ENCODE assay signal across 15 cellular contexts in genomic region chr11:3827434-3828186, GRCh38. TPM values are rescaled to one million over a fixed set of nuclear protein-coding genes. Genes with fewer than 3 reads are reported as not detected.
DNase-seq lines count a peak whose midpoint lies in the region; ATAC-seq, FAIRE-seq and TF ChIP-seq lines count a peak whose summit lies in the region.
"Had no signal": no experiment of that assay in that cellular context is flagged by ENCODE, and none has a peak within 500 bp of the region (broad histone marks: within the 10 kb centered on the region; RNA-seq: fewer than 3 reads in every experiment).

No MANE protein-coding gene starts in this region.

- peak overlapping the region; percentile 2 for H4K5ac ChIP-seq in H1 (ENCODE audit: insufficient read length, low read depth, low read length)

- H2AFZ ChIP-seq in Karpas-422 (ENCODE audit: low read length) (no peak overlapping the region), H1 (ENCODE audit: low read length) (no peak overlapping the region)

- no peak overlapping the region for H3K4me2 ChIP-seq in Karpas-422 (ENCODE audit: low read depth, low read length, poor library complexity, severe bottlenecking)
- H3K4me2 ChIP-seq in H1 (ENCODE audit: insufficient read depth in 1 of 2, low read depth in 2 of 2, low read length in 2 of 2): peak overlapping the region; percentile 36 to 74; a peak in 3 of 4 replicates

- no peak for TF ChIP-seq CTCF in H1 (IDR thresholded peaks at IDR 0.05; ENCODE audit: control extremely low read depth in 1 of 3, insufficient read depth in 1 of 3, low read depth in 1 of 3, low read length in 3 of 3)

- H3K36me3 ChIP-seq in Karpas-422 (ENCODE audit: insufficient read depth, low read length) (no peaks in the 10 kb centered on the region; the same call in 1 of the 2 replicates), H1 (ENCODE audit: control insufficient read depth in 2 of 4, insufficient read depth in 4 of 4, low read length in 3 of 4) (peaks cover 4 to 19% (median 8%) of the 10 kb centered on the region in 4 experiments; a peak in 7 of 8 replicates)

- H4K20me1 ChIP-seq in Karpas-422 (ENCODE audit: insufficient read depth, low read depth, low read length): peaks cover 11% of the 10 kb centered on the region
- peaks cover 6 to 9% of the 10 kb centered on the region in 2 experiments for H4K20me1 ChIP-seq in H1 (replicated peaks in 1 of 2; ENCODE audit: control insufficient read depth in 1 of 2, insufficient read depth in 2 of 2, low read length in 2 of 2)

- TF ChIP-seq POLR2A in GM12891 (IDR thresholded peaks at IDR 0.05; ENCODE audit: low read depth, low read length) (no peak), H1 (IDR thresholded peaks at IDR 0.05; ENCODE audit: control extremely low read depth in 1 of 2, low read depth in 2 of 2, low read length in 2 of 2) (no peak)

- ATAC-seq in HG03520 (IDR thresholded peaks at IDR 0.05; ENCODE audit: unreplicated experiment): no peak

- FAIRE-seq in GM12891 (lab: Jason Lieb, UNC) (peak; percentile 9), H1 (lab: Jason Lieb, UNC) (no peak)

- 0 out of 2 replicates have a peak overlapping the region, but pooled peaks have one; percentile 30 for H2AK5ac ChIP-seq in H1 (ENCODE audit: low read depth, low read length)

- CTCF ChIA-PET in H1 (lab: Charles Lee; ENCODE audit: partially characterized antibody): interaction anchor here (0.9 to 3.5 kb wide), 8 partner anchors 8 to 246 kb away, joined by 3 to 61 read pairs (median 8); partner anchors contain the start of genes PGAP2 and RHOG

- H3K4me1 ChIP-seq in Karpas-422 (ENCODE audit: low read length) (peaks cover 38% of the 10 kb centered on the region), H1 (replicated peaks in 1 of 4; ENCODE audit: control insufficient read depth in 3 of 4, insufficient read depth in 4 of 4, low read length in 3 of 4) (peaks cover 22 to 32% (median 24%) of the 10 kb centered on the region in 4 experiments)

- H3K79me2 ChIP-seq in Karpas-422 (ENCODE audit: low read length): peaks cover 31% of the 10 kb centered on the region
- H3K79me2 ChIP-seq in H1 (ENCODE audit: control insufficient read depth in 1 of 2, insufficient read depth in 2 of 2, low read length in 2 of 2): peaks cover 0 to 7% of the 10 kb centered on the region in 2 experiments; a peak in 2 of 4 replicates

- TF ChIP-seq RAD21 in H1 (IDR thresholded peaks at IDR 0.05 in 1 of 2, conservative IDR thresholded peaks at IDR 0.05 in 1 of 2; ENCODE audit: low read depth in 2 of 2, low read length in 2 of 2): no peak

- no peaks in the 10 kb centered on the region for H3K9me2 ChIP-seq in Karpas-422 (replicated peaks; ENCODE audit: insufficient read depth, low read length)

- H3K56ac ChIP-seq in H1 (replicated peaks; ENCODE audit: insufficient read length, low read depth, low read length): no peak overlapping the region

- no peak overlapping the region for H2BK120ac ChIP-seq in H1 (replicated peaks; ENCODE audit: low read depth, low read length)

- H2BK20ac ChIP-seq in H1 (ENCODE audit: low read length): no peak overlapping the region

- H3K9ac ChIP-seq in Karpas-422 (ENCODE audit: low read length) (no peak overlapping the region), H1 (replicated peaks in 1 of 4; ENCODE audit: extremely low read depth in 1 of 4, low read depth in 3 of 4, low read length in 3 of 4) (no peak overlapping the region; a peak in 1 of 7 replicates)

- no peak for TF ChIP-seq EP300 in H1 (IDR thresholded peaks at IDR 0.05; ENCODE audit: borderline replicate concordance in 1 of 2, low read depth in 2 of 2, low read length in 2 of 2)

- H3K79me1 ChIP-seq in H1 (ENCODE audit: low read depth, low read length): peaks cover 5% of the 10 kb centered on the region; the same call in 1 of the 2 replicates

- no peak overlapping the region for H3K14ac ChIP-seq in H1 (ENCODE audit: insufficient read length)

- H3K27me3 ChIP-seq in Karpas-422 (ENCODE audit: low read length) (no peaks in the 10 kb centered on the region), H1 (replicated peaks in 1 of 4; ENCODE audit: control insufficient read depth in 3 of 4, extremely low read depth in 1 of 4, insufficient read depth in 3 of 4, low read length in 3 of 4) (no peaks in the 10 kb centered on the region)

- H3K4ac ChIP-seq in H1 (replicated peaks; ENCODE audit: insufficient read length, low read depth, low read length): no peak overlapping the region

- peak overlapping the region; percentile 34; the same call in 1 of the 2 replicates for H2BK15ac ChIP-seq in H1 (ENCODE audit: low read length)

- H4K91ac ChIP-seq in H1 (replicated peaks; ENCODE audit: insufficient read length, low read length): peak overlapping the region; percentile 25

- H3K23ac ChIP-seq in H1 (ENCODE audit: insufficient read length): no peak overlapping the region

- H4K8ac ChIP-seq in H1 (ENCODE audit: extremely low read depth, insufficient read depth, low read length): no peak overlapping the region

- H3K27ac ChIP-seq in Karpas-422 (ENCODE audit: low read length) (peak overlapping the region; percentile 66; the same call in 1 of the 2 replicates), H1 (ENCODE audit: low read depth, low read length) (peak overlapping the region; percentile 54; the same call in 1 of the 2 replicates)
- H3K27ac ChIP-seq: thoracic aorta had no signal

- peak overlapping the region; percentile 52; the same call in 1 of the 2 replicates for H2BK12ac ChIP-seq in H1 (ENCODE audit: low read depth, low read length)

- H2BK5ac ChIP-seq in H1 (ENCODE audit: low read depth, low read length): peak overlapping the region; percentile 16; the same call in 1 of the 2 replicates

- no peak for DNase-seq in GM12891 (ENCODE audit: insufficient read length, low spot score)
- DNase-seq in Karpas-422: no peak
- DNase-seq in H1 (ENCODE audit: low read depth in 1 of 2, low spot score in 2 of 2): no peak
- peak; percentile 48 for DNase-seq in pons (ENCODE audit: low spot score)
- no peak for DNase-seq in NCI-H1417 treated with DMSO at 0.1 percent for 48 hours (lab: John Stamatoyannopoulos, UW)
- DNase-seq in UCSD-AML1 (lab: John Stamatoyannopoulos, UW; ENCODE audit: unreplicated experiment): no peak
- DNase-seq: activated CD4-positive, alpha-beta T cell treated with anti-CD3 and anti-CD28 coated beads for 1 hour; activated CD8-positive, alpha-beta memory T cell treated with anti-CD3 and anti-CD28 coated beads, Interleukin-2, amount 50 U/mL, for 48 hours; central memory CD4-positive, alpha-beta T cell; effector memory CD4-positive, alpha-beta T cell; NCI-H146; NCI-H226; SIG-M5 had no signal

- no peaks in the 10 kb centered on the region for H3K9me3 ChIP-seq in Karpas-422 (ENCODE audit: low read length)
- H3K9me3 ChIP-seq in H1 (ENCODE audit: insufficient read depth in 2 of 2, low read depth in 1 of 2, low read length in 1 of 2): no peaks in the 10 kb centered on the region
- H3K9me3 ChIP-seq: thoracic aorta had no signal

- peak overlapping the region; percentile 7; the same call in 1 of the 2 replicates for H3K18ac ChIP-seq in H1 (ENCODE audit: extremely low read depth, low read length)

- peaks cover 2% of the 10 kb centered on the region; the same call in 1 of the 2 replicates for H3K23me2 ChIP-seq in H1 (ENCODE audit: low read depth, low read length)

- WGBS in H1 (ENCODE audit: extremely low coverage in 1 of 2, insufficient coverage in 1 of 2, insufficient read length in 1 of 2, insufficient replicate concordance in 2 of 2, low coverage in 1 of 2, low lambda C conversion rate in 2 of 2, missing lambda C conversion rate in 1 of 2), 2 experiments: 89% methylated on average over 30 of the region's 35 CpGs; no CpG with 5 or more reads in 1 of the 2 experiments

- POLR2A ChIA-PET in H1 (lab: Charles Lee; ENCODE audit: partially characterized antibody): interaction anchor here (0.7 to 3.3 kb wide), 6 partner anchors 11 to 128 kb away, joined by 3 to 29 read pairs (median 5); partner anchors contain the start of genes PGAP2, RHOG and STIM1

- no peak overlapping the region for H3K4me3 ChIP-seq in Karpas-422 (ENCODE audit: low read length)
- H3K4me3 ChIP-seq in H1 (ENCODE audit: extremely low read depth in 1 of 4, insufficient read depth in 2 of 4, low read depth in 3 of 4, low read length in 4 of 4): no peak overlapping the region; a peak in 1 of 8 replicates
- H3K4me3 ChIP-seq: thoracic aorta had no signal

RNA-seq across cellular contexts. Expression of gene RHOG, which starts 13.1 kb away (rescaled TPM):
- 90.0 TPM for polyA plus RNA-seq in GM12891 (2012; ENCODE audit: low read depth, missing spikeins)
- total RNA-seq in Karpas-422 (2014; rRNA removed; shearing (Covaris generic); ENCODE audit: low replicate concordance): 54.6 and 68.5 TPM in 2 replicates
- total RNA-seq in H1 (2021; fragmentation: NEBNext Ultra II Directional; extraction: Animal tissue kit (Norgen Biotek cat#: 25700)): 28.3 and 31.2 TPM in 2 replicates
- polyA plus RNA-seq in H1 (2011; rRNA removed): 69.6 and 79.8 TPM in 2 replicates
- polyA plus RNA-seq in H1 (2011; cell fraction: cytosol; rRNA removed): 44.6 TPM
- 50.4 TPM for polyA plus RNA-seq in H1 (2011; cell fraction: nucleus; rRNA removed)
- polyA plus RNA-seq in H1 (2012, experiment 1 of 2): 34.2 to 46.4 TPM (median 43.0 TPM) in 4 replicates
- 48.4 TPM for polyA plus RNA-seq in H1 (2012, experiment 2 of 2)
- 31.2 TPM for polyA plus RNA-seq in H1 (2013, experiment 1 of 2)
- 28.8 TPM for polyA plus RNA-seq in H1 (2013, experiment 2 of 2)
- polyA minus RNA-seq in H1 (2011; rRNA and poly(A)+ RNA removed): 46.8 and 68.7 TPM in 2 replicates
- polyA minus RNA-seq in H1 (2011; cell fraction: cytosol; rRNA and poly(A)+ RNA removed): 34.2 TPM
- 31.7 TPM for polyA minus RNA-seq in H1 (2011; cell fraction: nucleus; rRNA and poly(A)+ RNA removed)

RNA-seq across cellular contexts. Expression of gene PGAP2, which starts 19.2 kb away (rescaled TPM):
- 24.7 TPM for polyA plus RNA-seq in GM12891 (2012; ENCODE audit: low read depth, missing spikeins)
- total RNA-seq in Karpas-422 (2014; rRNA removed; shearing (Covaris generic); ENCODE audit: low replicate concordance): 27.0 and 43.2 TPM in 2 replicates
- total RNA-seq in H1 (2021; fragmentation: NEBNext Ultra II Directional; extraction: Animal tissue kit (Norgen Biotek cat#: 25700)): 56.0 and 56.5 TPM in 2 replicates
- 106 and 111 TPM in 2 replicates for polyA plus RNA-seq in H1 (2011; rRNA removed)
- 68.7 TPM for polyA plus RNA-seq in H1 (2011; cell fraction: cytosol; rRNA removed)
- polyA plus RNA-seq in H1 (2011; cell fraction: nucleus; rRNA removed): 103 TPM
- 53.7 to 85.1 TPM (median 73.2 TPM) in 4 replicates for polyA plus RNA-seq in H1 (2012, experiment 1 of 2)
- polyA plus RNA-seq in H1 (2012, experiment 2 of 2): 79.9 TPM
- 63.9 TPM for polyA plus RNA-seq in H1 (2013, experiment 1 of 2)
- polyA plus RNA-seq in H1 (2013, experiment 2 of 2): 71.3 TPM
- 82.7 and 110 TPM in 2 replicates for polyA minus RNA-seq in H1 (2011; rRNA and poly(A)+ RNA removed)
- polyA minus RNA-seq in H1 (2011; cell fraction: cytosol; rRNA and poly(A)+ RNA removed): 38.8 TPM
- 46.2 TPM for polyA minus RNA-seq in H1 (2011; cell fraction: nucleus; rRNA and poly(A)+ RNA removed)

RNA-seq across cellular contexts. Expression of gene STIM1, which starts 27.9 kb away (rescaled TPM):
- polyA plus RNA-seq in GM12891 (2012; ENCODE audit: low read depth, missing spikeins): 33.2 TPM
- total RNA-seq in Karpas-422 (2014; rRNA removed; shearing (Covaris generic); ENCODE audit: low replicate concordance): 9.0 and 17.0 TPM in 2 replicates
- total RNA-seq in H1 (2021; fragmentation: NEBNext Ultra II Directional; extraction: Animal tissue kit (Norgen Biotek cat#: 25700)): 11.6 and 12.2 TPM in 2 replicates
- 11.1 and 17.9 TPM in 2 replicates for polyA plus RNA-seq in H1 (2011; rRNA removed)
- polyA plus RNA-seq in H1 (2011; cell fraction: cytosol; rRNA removed): 14.4 TPM
- polyA plus RNA-seq in H1 (2011; cell fraction: nucleus; rRNA removed): 21.5 TPM
- 10.1 to 17.7 TPM (median 14.6 TPM) in 4 replicates for polyA plus RNA-seq in H1 (2012, experiment 1 of 2)
- 10.8 TPM for polyA plus RNA-seq in H1 (2012, experiment 2 of 2)
- 11.3 TPM for polyA plus RNA-seq in H1 (2013, experiment 1 of 2)
- 12.8 TPM for polyA plus RNA-seq in H1 (2013, experiment 2 of 2)
- 36.5 and 60.1 TPM in 2 replicates for polyA minus RNA-seq in H1 (2011; rRNA and poly(A)+ RNA removed)
- polyA minus RNA-seq in H1 (2011; cell fraction: cytosol; rRNA and poly(A)+ RNA removed): 14.2 TPM
- polyA minus RNA-seq in H1 (2011; cell fraction: nucleus; rRNA and poly(A)+ RNA removed): 18.3 TPM

RNA-seq across cellular contexts. Expression of gene NUP98, which starts 30.3 kb away (rescaled TPM):
- polyA plus RNA-seq in GM12891 (2012; ENCODE audit: low read depth, missing spikeins): 23.8 TPM
- total RNA-seq in Karpas-422 (2014; rRNA removed; shearing (Covaris generic); ENCODE audit: low replicate concordance): 123 and 124 TPM in 2 replicates
- 98.6 and 105 TPM in 2 replicates for total RNA-seq in H1 (2021; fragmentation: NEBNext Ultra II Directional; extraction: Animal tissue kit (Norgen Biotek cat#: 25700))
- 243 and 261 TPM in 2 replicates for polyA plus RNA-seq in H1 (2011; rRNA removed)
- polyA plus RNA-seq in H1 (2011; cell fraction: cytosol; rRNA removed): 159 TPM
- 309 TPM for polyA plus RNA-seq in H1 (2011; cell fraction: nucleus; rRNA removed)
- polyA plus RNA-seq in H1 (2012, experiment 1 of 2): 49.4 to 93.4 TPM (median 84.2 TPM) in 4 replicates
- 12.2 TPM for polyA plus RNA-seq in H1 (2012, experiment 2 of 2)
- polyA plus RNA-seq in H1 (2013, experiment 1 of 2): 75.9 TPM
- 67.4 TPM for polyA plus RNA-seq in H1 (2013, experiment 2 of 2)
- polyA minus RNA-seq in H1 (2011; rRNA and poly(A)+ RNA removed): 379 and 432 TPM in 2 replicates
- polyA minus RNA-seq in H1 (2011; cell fraction: cytosol; rRNA and poly(A)+ RNA removed): 119 TPM
- 161 TPM for polyA minus RNA-seq in H1 (2011; cell fraction: nucleus; rRNA and poly(A)+ RNA removed)
